ENCODE assay signal across 11 cellular contexts in genomic region chr4:83728191-83728590, GRCh38.
"Had no signal": no experiment of that assay in that cellular context is flagged by ENCODE, and none has a peak within 500 bp of the region (broad histone marks: within the 10 kb centered on the region; RNA-seq: fewer than 3 reads in every experiment).

No MANE protein-coding gene starts in this region.

- H3K27ac ChIP-seq: GM23248 had no signal

- DNase-seq: GM23248, GOT3, H7, H9, HCEC 1CT, HFFc6 had no signal

- H3K4me3 ChIP-seq: GM23248, GM23338, HAP-1 had no signal

- H3K9me3 ChIP-seq: HAP-1 had no signal

- H2AFZ ChIP-seq: GM23248, GM23338 had no signal

- H3K4me2 ChIP-seq: GM23338 had no signal

- ATAC-seq: GM23338, HCT116 had no signal

- H3K36me3 ChIP-seq: HAP-1 had no signal

- H3K9ac ChIP-seq: GM23248 had no signal

- FAIRE-seq: H1, H54 had no signal
